19 cellular contexts compared by ENCODE assay signal in the genomic region with DNA sequence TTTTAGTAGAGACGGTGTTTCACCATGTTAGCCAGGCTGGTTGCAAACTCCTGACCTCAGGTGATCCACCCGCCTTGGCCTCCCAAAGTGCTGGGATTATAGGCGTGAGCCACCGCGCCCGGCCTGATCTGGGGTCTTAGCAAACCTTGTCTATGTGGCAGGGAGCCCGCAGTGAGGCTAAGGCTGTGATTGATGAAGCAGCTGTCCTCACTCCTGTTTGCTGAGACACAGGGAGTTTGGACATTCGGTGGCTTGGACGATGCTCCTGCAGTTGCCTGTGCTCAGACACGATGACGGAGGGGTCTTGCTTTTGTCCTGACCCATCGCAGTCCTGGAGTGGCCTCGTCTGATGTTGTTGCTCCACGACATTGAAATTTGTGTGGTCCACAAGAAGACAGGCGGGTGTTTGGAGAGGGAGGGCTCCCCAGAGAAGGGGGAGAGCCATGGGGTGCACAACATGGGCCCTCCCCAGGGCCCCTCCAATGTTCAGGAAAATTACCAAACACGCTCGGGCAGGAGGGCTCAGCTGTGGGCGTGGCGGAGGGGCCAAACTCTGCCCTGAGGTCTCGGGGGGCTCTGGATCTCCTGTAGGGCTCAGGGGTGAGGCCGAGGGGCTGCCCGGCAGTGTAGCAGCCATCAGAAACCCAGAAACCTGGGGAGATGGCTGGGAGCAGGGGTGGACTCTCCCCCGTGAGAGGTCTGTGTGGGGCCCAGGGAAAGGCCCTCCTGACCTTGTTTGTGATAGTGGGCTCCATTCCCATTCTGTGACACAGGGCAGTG.
"Had no signal": no experiment of that assay in that cellular context is flagged by ENCODE, and none has a peak within 500 bp of the region (broad histone marks: within the 10 kb centered on the region; RNA-seq: fewer than 3 reads in every experiment).

No MANE protein-coding gene starts in this region.

- H3K27ac ChIP-seq: ascending aorta, heart left ventricle, left ventricle myocardium inferior, neutrophil, uterus had no signal

- H3K9me3 ChIP-seq: ascending aorta, heart left ventricle, left ventricle myocardium inferior, neutrophil, transverse colon, uterus had no signal

- H3K9me3 Mint-ChIP-seq: activated CD4-positive, alpha-beta memory T cell treated with anti-CD3 and anti-CD28 coated beads, Interleukin-2, amount 10 ng/mL, durations not matched to agents 7 days and 5 days; activated T-cell treated with anti-CD3 and anti-CD28 coated beads, Interleukin-2, amount 50 U/mL, for 4 hours; naive B cell; stimulated activated naive CD8-positive, alpha-beta T cell treated with anti-CD3 and anti-CD28 coated beads, Interleukin-15, Interleukin-2, amounts not matched to agents 100 ng/mL and 50 ng/mL, for 24 hours; T-cell had no signal

- H3K4me1 ChIP-seq: ascending aorta, uterus had no signal

- H3K27ac Mint-ChIP-seq: activated CD4-positive, alpha-beta memory T cell treated with anti-CD3 and anti-CD28 coated beads, Interleukin-2, amount 10 ng/mL, durations not matched to agents 7 days and 5 days; activated naive CD4-positive, alpha-beta T cell treated with anti-CD3 and anti-CD28 coated beads for 36 hours; naive B cell; stimulated activated naive CD8-positive, alpha-beta T cell treated with anti-CD3 and anti-CD28 coated beads, Interleukin-15, Interleukin-2, amounts not matched to agents 100 ng/mL and 50 ng/mL, for 24 hours; T-cell had no signal

- H3K36me3 Mint-ChIP-seq: naive B cell, T-cell had no signal

- H3K36me3 ChIP-seq: ascending aorta, heart left ventricle, left ventricle myocardium inferior, neutrophil, transverse colon, uterus had no signal

- H3K27me3 ChIP-seq: ascending aorta, transverse colon, uterus had no signal

- H3K4me3 ChIP-seq: ascending aorta, heart left ventricle, left ventricle myocardium inferior, transverse colon, uterus had no signal

- ATAC-seq: activated T-cell treated with anti-CD3 and anti-CD28 coated beads, Interleukin-2, amount 50 U/mL, for 4 hours; T-cell had no signal

- DNase-seq: activated CD4-positive, alpha-beta memory T cell treated with anti-CD3 and anti-CD28 coated beads, Interleukin-2, amount 10 ng/mL, durations not matched to agents 7 days and 5 days; activated CD4-positive, alpha-beta T cell treated with anti-CD3 and anti-CD28 coated beads for 48 hours; activated CD4-positive, CD25-positive, alpha-beta regulatory T cell; activated naive CD4-positive, alpha-beta T cell treated with anti-CD3 and anti-CD28 coated beads for 36 hours; activated T-cell treated with anti-CD3 and anti-CD28 coated beads, Interleukin-2, amount 50 U/mL, for 4 hours; cortex of kidney; kidney glomerular epithelial cell; left ventricle myocardium inferior; mammary epithelial cell; naive B cell; stimulated activated CD4-positive, alpha-beta T cell treated with anti-CD3 and anti-CD28 coated beads, Interleukin-12 subunit alpha, Interleukin-12 subunit beta, amount 100 ng/mL, for 4 hours; stimulated activated CD4-positive, alpha-beta T cell treated with anti-CD3 and anti-CD28 coated beads, Interleukin-1b, Interleukin-23, amount 100 ng/mL, for 48 hours; T-cell; transverse colon; uterus had no signal

- H3K27me3 Mint-ChIP-seq: stimulated activated naive CD8-positive, alpha-beta T cell treated with anti-CD3 and anti-CD28 coated beads, Interleukin-15, Interleukin-2, amounts not matched to agents 100 ng/mL and 50 ng/mL, for 24 hours; T-cell had no signal

- H3K4me3 Mint-ChIP-seq: activated CD4-positive, alpha-beta memory T cell treated with anti-CD3 and anti-CD28 coated beads, Interleukin-2, amount 10 ng/mL, durations not matched to agents 7 days and 5 days; activated naive CD4-positive, alpha-beta T cell treated with anti-CD3 and anti-CD28 coated beads for 36 hours; activated T-cell treated with anti-CD3 and anti-CD28 coated beads, Interleukin-2, amount 50 U/mL, for 4 hours; stimulated activated naive CD8-positive, alpha-beta T cell treated with anti-CD3 and anti-CD28 coated beads, Interleukin-15, Interleukin-2, amounts not matched to agents 100 ng/mL and 50 ng/mL, for 24 hours; T-cell had no signal
